23 cellular contexts compared by ENCODE assay signal in the genomic region with DNA sequence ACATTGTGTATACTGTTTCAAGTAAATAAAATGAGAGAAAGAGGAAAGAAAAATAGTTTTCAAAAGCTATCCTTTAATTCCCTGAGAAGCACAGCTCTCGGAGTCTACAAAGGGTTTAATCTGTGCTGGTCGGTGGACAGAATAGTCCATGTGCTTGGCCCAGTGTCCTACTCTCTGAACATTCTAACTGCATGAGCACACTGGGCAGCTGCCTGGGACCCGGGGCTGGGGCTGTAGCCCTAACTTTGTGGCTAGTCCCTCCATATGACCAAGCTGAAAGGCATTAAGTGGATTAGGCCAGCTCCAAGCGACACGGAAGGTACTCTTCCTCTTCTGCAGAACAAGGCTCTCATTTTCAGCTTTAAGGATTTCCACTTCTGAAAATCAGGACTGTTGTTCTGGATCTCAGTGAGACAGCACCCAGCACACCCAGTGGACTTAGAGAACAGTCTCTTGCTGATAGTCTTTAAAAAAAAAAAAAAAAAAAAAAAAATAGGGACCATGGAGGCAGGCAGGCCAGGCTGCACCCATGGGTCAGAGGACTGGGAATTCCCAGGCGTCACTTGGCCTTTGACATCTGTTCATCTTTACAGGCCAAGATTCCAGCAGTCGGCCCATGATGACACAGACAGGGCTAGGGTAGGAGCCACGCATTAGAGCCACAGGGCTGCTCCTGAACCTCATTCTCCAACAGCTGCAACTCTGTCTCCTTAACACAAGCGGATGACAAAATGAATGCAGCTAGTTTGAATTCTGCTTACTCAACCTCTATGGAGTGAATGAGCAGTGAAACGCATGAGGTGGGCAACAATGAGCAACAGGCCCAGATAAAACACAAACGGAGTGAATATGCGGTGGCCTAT.
DNase-seq lines count a peak whose midpoint lies in the region; ATAC-seq, FAIRE-seq and TF ChIP-seq lines count a peak whose summit lies in the region.
"Had no signal": no experiment of that assay in that cellular context is flagged by ENCODE, and none has a peak within 500 bp of the region (broad histone marks: within the 10 kb centered on the region; RNA-seq: fewer than 3 reads in every experiment).

No MANE protein-coding gene starts in this region.

- no peaks in the 10 kb centered on the region for H4K20me1 ChIP-seq in K562 (replicated peaks; ENCODE audit: control insufficient read depth, insufficient read depth, low read length)

- H3K4me2 ChIP-seq in K562 (ENCODE audit: insufficient read depth, low read length), result no peak overlapping the region

- H3K9me3 ChIP-seq in K562 (replicated peaks; ENCODE audit: control insufficient read depth, insufficient read depth, low read depth, low read length), result no peaks in the 10 kb centered on the region
- H3K9me3 ChIP-seq in muscle layer of colon (ENCODE audit: low read length), result no peaks in the 10 kb centered on the region
- no peaks in the 10 kb centered on the region for H3K9me3 ChIP-seq in stomach
- H3K9me3 ChIP-seq in uterus, result no peaks in the 10 kb centered on the region
- H3K9me3 ChIP-seq: BE2C had no signal

- DNase-seq in NCI-H82 (lab: John Stamatoyannopoulos, UW) (peak; percentile 50), NCI-H82 treated with DMSO at 0.1 percent for 48 hours (lab: John Stamatoyannopoulos, UW; ENCODE audit: unreplicated experiment) (no peak), K562 (ENCODE audit: extremely low read depth in 1 of 4, low spot score in 3 of 4) (no peak), stomach (no peak), uterus (no peak), SIG-M5 treated with dmso at 0.1 percent for 504 hours (lab: John Stamatoyannopoulos, UW; ENCODE audit: unreplicated experiment) (no peak)
- DNase-seq: activated CD4-positive, alpha-beta T cell treated with anti-CD3 and anti-CD28 coated beads, Interleukin-2, amount 50 U/mL, for 48 hours; activated CD4-positive, CD25-positive, alpha-beta regulatory T cell; activated effector memory CD4-positive, alpha-beta T cell treated with Interleukin-2 at 50 U/mL for 16 hours; BE2C; brain microvascular endothelial cell; Calu3; EL; H9; NCI-H524 treated with DMSO at 0.1 percent for 48 hours; small intestine; stimulated activated CD4-positive, alpha-beta T cell treated with anti-CD3 and anti-CD28 coated beads, Interleukin-2, amount 100 ng/mL, for 48 hours; stimulated activated naive CD4-positive, alpha-beta T cell treated with Interleukin-2 at 50 U/mL for 16 hours; T-helper 9 cell had no signal

- H3K27me3 ChIP-seq in K562 (ENCODE audit: control insufficient read depth in 2 of 2, insufficient read depth in 2 of 2, low read length in 2 of 2) (no peaks in the 10 kb centered on the region), muscle layer of colon (ENCODE audit: control insufficient read depth in 1 of 2, insufficient read depth in 2 of 2, low read length in 2 of 2) (no peaks in the 10 kb centered on the region), stomach (no peaks in the 10 kb centered on the region), uterus (no peaks in the 10 kb centered on the region)
- H3K27me3 ChIP-seq: BE2C, brain microvascular endothelial cell had no signal

- H3K4me1 ChIP-seq in K562 (replicated peaks in 1 of 2; ENCODE audit: control insufficient read depth in 2 of 2, insufficient read depth in 2 of 2, low read length in 2 of 2) (peaks cover 28 to 36% of the 10 kb centered on the region in 2 experiments), muscle layer of colon (ENCODE audit: insufficient read depth, low read length) (peaks cover 37% of the 10 kb centered on the region), stomach (peaks cover 21 to 39% (median 34%) of the 10 kb centered on the region in 4 donors), uterus (no peaks in the 10 kb centered on the region)
- H3K4me1 ChIP-seq: BE2C had no signal

- ATAC-seq in K562, result no peak
- no peak for ATAC-seq in GM19397 (IDR thresholded peaks at IDR 0.05; ENCODE audit: unreplicated experiment)

- no peak overlapping the region for H3K27ac ChIP-seq in K562 (ENCODE audit: extremely low read depth, low read depth, low read length)
- H3K27ac ChIP-seq in muscle layer of colon (ENCODE audit: low read depth, low read length), result peak overlapping the region; percentile 56
- H3K27ac ChIP-seq in stomach, result peak overlapping the region in 3 of 5 donors; percentile 81 to 93 (median 85)
- no peak overlapping the region for H3K27ac ChIP-seq in uterus
- H3K27ac ChIP-seq: 22Rv1, brain microvascular endothelial cell had no signal

- 0 out of 2 replicates have a peak overlapping the region, but pooled peaks have one; percentile 11 for H2AFZ ChIP-seq in K562 (ENCODE audit: low read depth, low read length)

- CTCF ChIA-PET in K562 (lab: Yijun Ruan, JAX; ENCODE audit: low intra/inter-chr PET ratio), result no interaction called here

- intact Hi-C loops in K562 (cut with micrococcal nuclease), result loop anchor here (5.0 kb wide), 1 partner anchor 453 kb away; no protein-coding TSS in a partner anchor
- intact Hi-C loops in stomach (cut with DNase I; ENCODE audit: low total_unique reads), result no loop called here
- intact Hi-C loops in uterus (cut with DNase I; ENCODE audit: low total_unique reads), result no loop called here

- H3K79me2 ChIP-seq in K562 (ENCODE audit: control insufficient read depth, insufficient read depth, low read length), result no peaks in the 10 kb centered on the region

- TF ChIP-seq EP300 in K562 (IDR thresholded peaks at IDR 0.05; ENCODE audit: low read length) (no peak), stomach (IDR thresholded peaks at IDR 0.05) (no peak)

- FAIRE-seq in K562 (lab: Jason Lieb, UNC), result no peak
- FAIRE-seq: colon, small intestine had no signal

- no peak for TF ChIP-seq RAD21 in K562 (CRISPR knock-in tag; conservative IDR thresholded peaks at IDR 0.05 in 1 of 2, IDR thresholded peaks at IDR 0.05 in 1 of 2)

- BruUV-seq in K562 (replicated peaks; lab: Mats Ljungman, UMichigan), result no TSS peak

- TF ChIP-seq POLR2A in K562 (conservative IDR thresholded peaks at IDR 0.05) (no peak), stomach (IDR thresholded peaks at IDR 0.05) (no peak), uterus (IDR thresholded peaks at IDR 0.05) (no peak)

- H3K4me3 ChIP-seq in K562 (no peak overlapping the region), muscle layer of colon (ENCODE audit: low read depth in 1 of 2, low read length in 2 of 2) (no peak overlapping the region), stomach (no peak overlapping the region), uterus (no peak overlapping the region)

- H3K36me3 ChIP-seq in K562 (ENCODE audit: control insufficient read depth, insufficient read depth, low read length) (no peaks in the 10 kb centered on the region), muscle layer of colon (ENCODE audit: insufficient read depth, low read length) (no peaks in the 10 kb centered on the region), stomach (no peaks in the 10 kb centered on the region), uterus (no peaks in the 10 kb centered on the region)
- H3K36me3 ChIP-seq: BE2C, brain microvascular endothelial cell had no signal

- WGBS in K562 (ENCODE audit: insufficient coverage, low coverage, missing lambda C conversion rate), result 82% methylated on average over 12 of the region's 12 CpGs
- 70 to 86% (median 78%) methylated on average over 12 of the region's 12 CpGs for WGBS in stomach, 5 donors

- in situ Hi-C loops in K562 (cut with MboI), result no loop called here

- no peaks in the 10 kb centered on the region for H3K9me1 ChIP-seq in K562 (ENCODE audit: control insufficient read depth, insufficient read depth, low read length)

- POLR2A ChIA-PET in K562 (lab: Yijun Ruan, JAX), result interaction anchor here (0.7 to 2.6 kb wide), 2 partner anchors 12 to 584 kb away, joined by 3 to 13 read pairs; no protein-coding TSS in a partner anchor

- no peak for TF ChIP-seq CTCF in K562 (IDR thresholded peaks at IDR 0.05 in 2 of 3, conservative IDR thresholded peaks at IDR 0.05 in 1 of 3; ENCODE audit: insufficient read depth in 2 of 3, low read depth in 1 of 3, low read length in 3 of 3)
- no peak for TF ChIP-seq CTCF in stomach (IDR thresholded peaks at IDR 0.05)
- TF ChIP-seq CTCF in uterus (IDR thresholded peaks at IDR 0.05), result no peak

- no peak overlapping the region for H3K9ac ChIP-seq in K562 (ENCODE audit: insufficient read depth in 1 of 2, low read depth in 2 of 2, low read length in 2 of 2)
- H3K9ac ChIP-seq in muscle layer of colon (ENCODE audit: low read length), result no peak overlapping the region

TF ChIP-seq in K562, 482 proteins besides CTCF, POLR2A, EP300 and RAD21 (continues in another document):
- TF ChIP-seq, protein P1, sequence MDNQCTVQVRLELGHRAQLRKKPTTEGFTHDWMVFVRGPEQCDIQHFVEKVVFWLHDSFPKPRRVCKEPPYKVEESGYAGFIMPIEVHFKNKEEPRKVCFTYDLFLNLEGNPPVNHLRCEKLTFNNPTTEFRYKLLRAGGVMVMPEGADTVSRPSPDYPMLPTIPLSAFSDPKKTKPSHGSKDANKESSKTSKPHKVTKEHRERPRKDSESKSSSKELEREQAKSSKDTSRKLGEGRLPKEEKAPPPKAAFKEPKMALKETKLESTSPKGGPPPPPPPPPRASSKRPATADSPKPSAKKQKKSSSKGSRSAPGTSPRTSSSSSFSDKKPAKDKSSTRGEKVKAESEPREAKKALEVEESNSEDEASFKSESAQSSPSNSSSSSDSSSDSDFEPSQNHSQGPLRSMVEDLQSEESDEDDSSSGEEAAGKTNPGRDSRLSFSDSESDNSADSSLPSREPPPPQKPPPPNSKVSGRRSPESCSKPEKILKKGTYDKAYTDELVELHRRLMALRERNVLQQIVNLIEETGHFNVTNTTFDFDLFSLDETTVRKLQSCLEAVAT (IDR thresholded peaks at IDR 0.05), result no peak
- TF ChIP-seq SMARCB1 (IDR thresholded peaks at IDR 0.05; ENCODE audit: insufficient read length, low read depth) (no peak), NFATC3 (IDR thresholded peaks at IDR 0.05) (no peak)
- TF ChIP-seq, protein P2, sequence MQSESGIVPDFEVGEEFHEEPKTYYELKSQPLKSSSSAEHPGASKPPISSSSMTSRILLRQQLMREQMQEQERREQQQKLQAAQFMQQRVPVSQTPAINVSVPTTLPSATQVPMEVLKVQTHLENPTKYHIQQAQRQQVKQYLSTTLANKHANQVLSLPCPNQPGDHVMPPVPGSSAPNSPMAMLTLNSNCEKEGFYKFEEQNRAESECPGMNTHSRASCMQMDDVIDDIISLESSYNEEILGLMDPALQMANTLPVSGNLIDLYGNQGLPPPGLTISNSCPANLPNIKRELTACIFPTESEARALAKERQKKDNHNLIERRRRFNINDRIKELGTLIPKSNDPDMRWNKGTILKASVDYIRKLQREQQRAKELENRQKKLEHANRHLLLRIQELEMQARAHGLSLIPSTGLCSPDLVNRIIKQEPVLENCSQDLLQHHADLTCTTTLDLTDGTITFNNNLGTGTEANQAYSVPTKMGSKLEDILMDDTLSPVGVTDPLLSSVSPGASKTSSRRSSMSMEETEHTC (IDR thresholded peaks at IDR 0.05), result no peak

Comparison
In these comparisons a context has a peak if more than half of its experiments do, and no peak if none do; other contexts are left out.
1. H3K27ac ChIP-seq: peak in muscle layer of colon (single experiment) and stomach (3 of 5); none in K562 (single experiment) and uterus (0 of 2).